Comparison of ENCODE assay signal across 16 cellular contexts in the genomic region with DNA sequence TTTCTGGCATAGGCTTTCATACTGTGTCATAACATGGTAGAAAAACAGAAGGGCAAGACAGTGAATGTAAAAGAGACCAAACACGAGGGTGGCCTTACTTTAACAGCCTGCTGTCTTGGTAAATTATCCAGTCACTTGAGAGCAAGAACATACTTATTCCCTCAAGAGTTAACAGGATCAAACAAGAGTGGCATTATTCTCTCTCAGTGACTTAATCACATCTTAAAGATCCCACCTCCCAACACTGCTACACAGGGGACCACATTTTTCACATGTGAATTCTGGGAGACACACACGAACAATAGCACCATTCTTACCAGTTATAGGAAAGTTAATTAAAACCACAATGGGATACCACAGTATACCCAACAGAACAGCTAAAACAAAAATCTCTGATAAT.
DNase-seq lines count a peak whose midpoint lies in the region; ATAC-seq and TF ChIP-seq lines count a peak whose summit lies in the region.
"Had no signal": no experiment of that assay in that cellular context is flagged by ENCODE, and none has a peak within 500 bp of the region (broad histone marks: within the 10 kb centered on the region; RNA-seq: fewer than 3 reads in every experiment).

No MANE protein-coding gene starts in this region.

- H3K79me1 ChIP-seq in neuronal stem cell (ENCODE audit: low read depth, low read length): no peaks in the 10 kb centered on the region

- no peak overlapping the region for H3K27ac ChIP-seq in A673 (ENCODE audit: low read depth, low read length, poor library complexity, severe bottlenecking)
- no peak overlapping the region for H3K27ac ChIP-seq in neuronal stem cell (replicated peaks; ENCODE audit: low read length)
- H3K27ac ChIP-seq in testis: no peak overlapping the region

- intact Hi-C loops in A673 (cut with micrococcal nuclease; ENCODE audit: unreplicated experiment) (loop anchor here (10.0 kb wide), 1 partner anchor 46 kb away; no protein-coding TSS in a partner anchor), testis (cut with DNase I; ENCODE audit: low total_unique reads) (no loop called here)

- H2BK15ac ChIP-seq in neuronal stem cell (ENCODE audit: low read length): no peak overlapping the region

- no peak overlapping the region for H3K23ac ChIP-seq in neuronal stem cell (ENCODE audit: low read depth, low read length, poor library complexity)

- H3K9ac ChIP-seq in neuronal stem cell (ENCODE audit: low read depth, low read length, poor library complexity): no peak overlapping the region

- H3K27me3 ChIP-seq in A673 (replicated peaks; ENCODE audit: insufficient read depth, low read depth, low read length, poor library complexity) (no peaks in the 10 kb centered on the region), neuronal stem cell (ENCODE audit: control insufficient read depth in 3 of 3, insufficient read depth in 3 of 3, low read depth in 1 of 3, low read length in 3 of 3) (no peaks in the 10 kb centered on the region), testis (no peaks in the 10 kb centered on the region)
- H3K27me3 ChIP-seq: BE2C had no signal

- CTCF ChIA-PET in A673 (lab: Charles Lee): no interaction called here

- TF ChIP-seq CTCF in A673 (conservative IDR thresholded peaks at IDR 0.05; ENCODE audit: low read depth, low read length): no peak
- no peak for TF ChIP-seq CTCF in testis (IDR thresholded peaks at IDR 0.05)

- H2BK5ac ChIP-seq in neuronal stem cell (ENCODE audit: low read length): no peak overlapping the region

- no TSS peak for BruUV-seq in A673 (replicated peaks; lab: Mats Ljungman, UMichigan)

- no peak overlapping the region for H2BK12ac ChIP-seq in neuronal stem cell (ENCODE audit: low read length)

- H3K18ac ChIP-seq in neuronal stem cell (ENCODE audit: low read length): no peak overlapping the region

- peak; percentile 5 for DNase-seq in A673 (ENCODE audit: low spot score)
- DNase-seq in HT1080 (ENCODE audit: low read depth): peak; percentile 4
- DNase-seq in NCI-H82 treated with DMSO at 0.1 percent for 48 hours (lab: John Stamatoyannopoulos, UW; ENCODE audit: unreplicated experiment): peak; percentile 55
- no peak for DNase-seq in neuronal stem cell (ENCODE audit: low spot score)
- no peak for DNase-seq in testis
- DNase-seq in HuH-7.5 (ENCODE audit: low spot score): no peak
- DNase-seq: ACHN; BE2C; C1 segment of cervical spinal cord; Caco-2; CD4-positive, CD25-positive, alpha-beta regulatory T cell; CD8-positive, alpha-beta memory T cell; H9; IMR-90 had no signal

- no peak overlapping the region for H3K4me2 ChIP-seq in neuronal stem cell (ENCODE audit: insufficient read depth, low read length, poor library complexity, severe bottlenecking)

- no peaks in the 10 kb centered on the region for H3K9me3 ChIP-seq in A673 (ENCODE audit: low read depth, low read length, poor library complexity, severe bottlenecking)
- no peaks in the 10 kb centered on the region for H3K9me3 ChIP-seq in neuronal stem cell (replicated peaks in 1 of 2; ENCODE audit: control insufficient read depth in 2 of 2, insufficient read depth in 1 of 2, low read depth in 1 of 2, low read length in 2 of 2)
- H3K9me3 ChIP-seq in testis: no peaks in the 10 kb centered on the region
- H3K9me3 ChIP-seq: BE2C, Caco-2 had no signal

- H3K4ac ChIP-seq in neuronal stem cell (ENCODE audit: low read length): no peak overlapping the region

- H3K36me3 ChIP-seq in A673 (ENCODE audit: insufficient read depth, low read length, poor library complexity, severe bottlenecking): no peaks in the 10 kb centered on the region
- no peaks in the 10 kb centered on the region for H3K36me3 ChIP-seq in neuronal stem cell (replicated peaks in 1 of 2; ENCODE audit: control insufficient read depth in 2 of 2, insufficient read depth in 2 of 2, low read length in 2 of 2)
- H3K36me3 ChIP-seq in testis (ENCODE audit: low read depth, missing control alignments): no peaks in the 10 kb centered on the region
- H3K36me3 ChIP-seq: BE2C had no signal

- POLR2A ChIA-PET in A673 (lab: Charles Lee; ENCODE audit: low non-redundant PET): no interaction called here

- H3K4me3 ChIP-seq in A673 (ENCODE audit: low read depth, low read length, poor library complexity, severe bottlenecking): no peak overlapping the region
- H3K4me3 ChIP-seq in neuronal stem cell (ENCODE audit: low read length in 2 of 2): no peak overlapping the region
- H3K4me3 ChIP-seq in testis: no peak overlapping the region
- H3K4me3 ChIP-seq: K562 had no signal

- peak overlapping the region; percentile 29 for H2AFZ ChIP-seq in neuronal stem cell (ENCODE audit: low read length)

- no peak for TF ChIP-seq POLR2A in testis (IDR thresholded peaks at IDR 0.05)

- H3K4me1 ChIP-seq in A673 (ENCODE audit: insufficient read depth, low read length, poor library complexity, severe bottlenecking) (no peaks in the 10 kb centered on the region), neuronal stem cell (ENCODE audit: control insufficient read depth in 2 of 2, insufficient read depth in 1 of 2, low read depth in 1 of 2, low read length in 2 of 2) (no peaks in the 10 kb centered on the region), testis (no peaks in the 10 kb centered on the region)
- H3K4me1 ChIP-seq: BE2C, Caco-2 had no signal

- no peak overlapping the region for H2BK120ac ChIP-seq in neuronal stem cell (ENCODE audit: low read depth, low read length)

- no peak overlapping the region for H4K8ac ChIP-seq in neuronal stem cell (ENCODE audit: low read depth, low read length)

- WGBS in neuronal stem cell (ENCODE audit: extremely low coverage in 2 of 2, insufficient read length in 2 of 2, insufficient replicate concordance in 1 of 2), 2 donors: no CpG with 5 or more reads among the region's 2 CpGs
- 83 to 89% methylated on average over 2 of the region's 2 CpGs for WGBS in testis, 2 donors

- H3K14ac ChIP-seq in neuronal stem cell (ENCODE audit: low read length): no peak overlapping the region

- no peak for ATAC-seq in GM21619 (IDR thresholded peaks at IDR 0.05; ENCODE audit: unreplicated experiment)
- ATAC-seq: K562 had no signal

- no peak overlapping the region for H4K91ac ChIP-seq in neuronal stem cell (ENCODE audit: low read depth, low read length, poor library complexity)

- no peak overlapping the region for H2AK5ac ChIP-seq in neuronal stem cell (ENCODE audit: low read depth, low read length)

Comparison
In these comparisons a context has a peak if more than half of its experiments do, and no peak if none do; other contexts are left out.
1. DNase-seq: peak in A673 (single experiment), HT1080 (single experiment) and NCI-H82 treated with DMSO at 0.1 percent for 48 hours (single experiment); none in neuronal stem cell (single experiment), testis (single experiment) and HuH-7.5 (single experiment).